In genomic region chr6:154814063-154814462, GRCh38 we compare ENCODE assay signal across 15 cellular contexts.
DNase-seq lines count a peak whose midpoint lies in the region; ATAC-seq and TF ChIP-seq lines count a peak whose summit lies in the region.
"Had no signal": no experiment of that assay in that cellular context is flagged by ENCODE, and none has a peak within 500 bp of the region (broad histone marks: within the 10 kb centered on the region; RNA-seq: fewer than 3 reads in every experiment).

No MANE protein-coding gene starts in this region.

- no peaks in the 10 kb centered on the region for H3K9me3 ChIP-seq in Peyer's patch
- H3K9me3 ChIP-seq: testis had no signal

- peaks cover 0 to 8% of the 10 kb centered on the region in 2 donors for H3K4me1 Mint-ChIP-seq in effector memory CD8-positive, alpha-beta T cell (ENCODE audit: low read depth in 2 of 2)

- no peak overlapping the region for H3K4me3 Mint-ChIP-seq in effector memory CD8-positive, alpha-beta T cell
- H3K4me3 Mint-ChIP-seq: CD8-positive, alpha-beta T cell had no signal

- H2AK5ac ChIP-seq in mesendoderm (ENCODE audit: low read length): no peak overlapping the region

- no peaks in the 10 kb centered on the region for H3K27me3 ChIP-seq in Peyer's patch
- H3K27me3 ChIP-seq in mesendoderm (ENCODE audit: insufficient read depth, low read length, poor library complexity): no peaks in the 10 kb centered on the region
- H3K27me3 ChIP-seq: testis had no signal

- H3K27me3 Mint-ChIP-seq in effector memory CD8-positive, alpha-beta T cell: no peaks in the 10 kb centered on the region

- H3K79me1 ChIP-seq in mesendoderm (ENCODE audit: low read length): no peaks in the 10 kb centered on the region

- no peak overlapping the region for H2BK120ac ChIP-seq in mesendoderm (ENCODE audit: low read depth, low read length)

- DNase-seq in effector memory CD8-positive, alpha-beta T cell: no peak
- no peak for DNase-seq in Peyer's patch
- DNase-seq in stimulated activated CD4-positive, alpha-beta T cell treated with anti-CD3 and anti-CD28 coated beads, Interleukin-4, amount 100 ng/mL, for 1 hour: no peak
- DNase-seq in mesendoderm: no peak
- DNase-seq in SK-N-DZ (ENCODE audit: low spot score): no peak
- DNase-seq: activated effector memory CD4-positive, alpha-beta T cell treated with Interleukin-2 at 50 U/mL for 16 hours; CD8-positive, alpha-beta T cell; left colon; NCI-H1930; stimulated activated CD4-positive, alpha-beta T cell treated with anti-CD3 and anti-CD28 coated beads, Interleukin-4, amount 100 ng/mL, for 24 hours; testis had no signal

- no peak overlapping the region for H3K9ac ChIP-seq in mesendoderm (ENCODE audit: low read length)
- H3K9ac ChIP-seq: parathyroid adenoma had no signal

- peaks cover 0 to 94% (median 0%) of the 10 kb centered on the region in 3 donors for H3K36me3 ChIP-seq in Peyer's patch
- peaks cover 2% of the 10 kb centered on the region for H3K36me3 ChIP-seq in mesendoderm (ENCODE audit: control insufficient read depth, insufficient read depth, low read length)

- TF ChIP-seq POLR2A in Peyer's patch (IDR thresholded peaks at IDR 0.05): no peak

- H2BK5ac ChIP-seq in mesendoderm (ENCODE audit: low read length): no peak overlapping the region

- no peak for TF ChIP-seq CTCF in Peyer's patch (IDR thresholded peaks at IDR 0.05)

- peak overlapping the region; percentile 60 to 76 for H3K27ac Mint-ChIP-seq in effector memory CD8-positive, alpha-beta T cell
- H3K27ac Mint-ChIP-seq: CD8-positive, alpha-beta T cell had no signal

- no peak overlapping the region for H4K5ac ChIP-seq in mesendoderm (ENCODE audit: low read length)

- no peak overlapping the region for H3K56ac ChIP-seq in mesendoderm (ENCODE audit: low read length)

- no peak overlapping the region for H3K4me2 ChIP-seq in mesendoderm (ENCODE audit: low read length)

- no CpG with 5 or more reads among the region's 7 CpGs for WGBS in mesendoderm (ENCODE audit: extremely low coverage, insufficient coverage, low lambda C conversion rate)

- H3K27ac ChIP-seq in Peyer's patch: peak overlapping the region in 1 of 4 donors; percentile 26
- H3K27ac ChIP-seq in mesendoderm (ENCODE audit: low read depth, low read length): no peak overlapping the region
- H3K27ac ChIP-seq: parathyroid adenoma, testis had no signal

- no peak overlapping the region for H4K8ac ChIP-seq in mesendoderm (ENCODE audit: low read depth, low read length)

- no peak overlapping the region for H3K23ac ChIP-seq in mesendoderm (ENCODE audit: low read length)

- H3K4me3 ChIP-seq in Peyer's patch (no peak overlapping the region), mesendoderm (ENCODE audit: low read length) (no peak overlapping the region)
- H3K4me3 ChIP-seq: testis had no signal

- peaks cover 0 to 2% of the 10 kb centered on the region in 2 donors for H3K9me3 Mint-ChIP-seq in effector memory CD8-positive, alpha-beta T cell

- no peaks in the 10 kb centered on the region for H3K79me2 ChIP-seq in mesendoderm (ENCODE audit: control insufficient read depth, insufficient read depth, low read length)

- H3K4me1 ChIP-seq in Peyer's patch: no peaks in the 10 kb centered on the region
- no peaks in the 10 kb centered on the region for H3K4me1 ChIP-seq in mesendoderm (ENCODE audit: control insufficient read depth, low read depth, low read length)
- H3K4me1 ChIP-seq: parathyroid adenoma, testis had no signal

- no peak overlapping the region for H3K4ac ChIP-seq in mesendoderm (ENCODE audit: low read depth, low read length)

- no peak overlapping the region for H2BK15ac ChIP-seq in mesendoderm (replicated peaks; ENCODE audit: low read depth)

- H3K36me3 Mint-ChIP-seq in effector memory CD8-positive, alpha-beta T cell (ENCODE audit: insufficient read depth): peaks cover 74% of the 10 kb centered on the region

- H3K18ac ChIP-seq in mesendoderm (ENCODE audit: low read length): no peak overlapping the region

- ATAC-seq in GM18867 (IDR thresholded peaks at IDR 0.05; ENCODE audit: unreplicated experiment): peak; percentile 78
- peak; percentile 87 for ATAC-seq in GM21529 (IDR thresholded peaks at IDR 0.05; ENCODE audit: unreplicated experiment)
- ATAC-seq in HG03103 (IDR thresholded peaks at IDR 0.05; ENCODE audit: low read depth, unreplicated experiment): peak; percentile 85
- no peak for ATAC-seq in effector memory CD8-positive, alpha-beta T cell (replicated peaks)
- ATAC-seq: CD8-positive, alpha-beta T cell; left colon had no signal
